ENCODE assay signal across 8 cellular contexts in genomic region chrX:1453951-1454785, GRCh38. TPM values are rescaled to one million over a fixed set of nuclear protein-coding genes. Genes with fewer than 3 reads are reported as not detected.
DNase-seq lines count a peak whose midpoint lies in the region; ATAC-seq, FAIRE-seq and TF ChIP-seq lines count a peak whose summit lies in the region.

No MANE protein-coding gene starts in this region.

- in situ Hi-C loops in GM13977 (cut with MboI; ENCODE audit: low pct_unique_long_range_greater_than_20kb, low sequenced_read_pairs, unreplicated experiment): no loop called here
- in situ Hi-C loops in K562 (cut with MboI): loop anchor here (25.0 kb wide), 1 partner anchor 1158 kb away; no protein-coding TSS in a partner anchor

- no peaks in the 10 kb centered on the region for H3K9me1 ChIP-seq in K562 (ENCODE audit: control insufficient read depth, insufficient read depth, low read length)

- H3K4me3 ChIP-seq in SK-N-MC (peak overlapping the region; percentile 82), K562 (no peak overlapping the region)

- TF ChIP-seq POLR2A in K562 (conservative IDR thresholded peaks at IDR 0.05): no peak

- ATAC-seq in HG02884 (IDR thresholded peaks at IDR 0.05; ENCODE audit: unreplicated experiment) (peak; percentile 41), K562 (peak; percentile 74)

- H3K79me2 ChIP-seq in K562 (ENCODE audit: control insufficient read depth, insufficient read depth, low read length): peaks cover 13% of the 10 kb centered on the region

- H3K36me3 ChIP-seq in SK-N-MC (ENCODE audit: insufficient read depth, low read length) (no peaks in the 10 kb centered on the region), K562 (ENCODE audit: control insufficient read depth, insufficient read depth, low read length) (no peaks in the 10 kb centered on the region)

- POLR2A ChIA-PET in K562 (lab: Yijun Ruan, JAX): no interaction called here

- H3K27ac ChIP-seq in SK-N-MC: no peak overlapping the region
- no peak overlapping the region for H3K27ac ChIP-seq in K562 (ENCODE audit: extremely low read depth, low read depth, low read length)

- CTCF ChIA-PET in K562 (lab: Yijun Ruan, JAX; ENCODE audit: low intra/inter-chr PET ratio): no interaction called here

- no TSS peak for BruUV-seq in K562 (replicated peaks; lab: Mats Ljungman, UMichigan)

- H3K27me3 ChIP-seq in K562 (ENCODE audit: control insufficient read depth in 2 of 2, insufficient read depth in 2 of 2, low read length in 2 of 2): peaks cover 0 to 17% of the 10 kb centered on the region in 2 experiments; a peak in 2 of 5 replicates

- no peak for TF ChIP-seq EP300 in K562 (IDR thresholded peaks at IDR 0.05; ENCODE audit: low read length)

- TF ChIP-seq RAD21 in K562 (CRISPR knock-in tag; conservative IDR thresholded peaks at IDR 0.05 in 1 of 2, IDR thresholded peaks at IDR 0.05 in 1 of 2): peak; percentile 84 to 86

- WGBS in K562 (ENCODE audit: insufficient coverage, low coverage, missing lambda C conversion rate): 34% methylated on average over 4 of the region's 45 CpGs

- H3K4me2 ChIP-seq in K562 (ENCODE audit: insufficient read depth, low read length): no peak overlapping the region

- H3K9me3 ChIP-seq in SK-N-MC (ENCODE audit: low read depth, low read length) (no peaks in the 10 kb centered on the region), K562 (replicated peaks; ENCODE audit: control insufficient read depth, insufficient read depth, low read depth, low read length) (no peaks in the 10 kb centered on the region; the same call in 1 of the 2 replicates)

- no peaks in the 10 kb centered on the region for H4K20me1 ChIP-seq in K562 (replicated peaks; ENCODE audit: control insufficient read depth, insufficient read depth, low read length)

- TF ChIP-seq CTCF in GM13977 (IDR thresholded peaks at IDR 0.05; ENCODE audit: extremely low read depth, insufficient read depth, missing control alignments) (peak; percentile 99), K562 (IDR thresholded peaks at IDR 0.05 in 2 of 3, conservative IDR thresholded peaks at IDR 0.05 in 1 of 3; ENCODE audit: insufficient read depth in 2 of 3, low read depth in 1 of 3, low read length in 3 of 3) (peak; percentile 74 to 85 (median 78))

- H3K9ac ChIP-seq in SK-N-MC (ENCODE audit: insufficient read length): no peak overlapping the region
- H3K9ac ChIP-seq in K562 (ENCODE audit: insufficient read depth in 1 of 2, low read depth in 2 of 2, low read length in 2 of 2): no peak overlapping the region

- DNase-seq in GM13977 (ENCODE audit: low spot score) (peak; percentile 82), SK-N-MC (ENCODE audit: low read depth, low spot score) (peak; percentile 39), K562 (ENCODE audit: extremely low read depth in 1 of 4, low spot score in 3 of 4) (peak; percentile 64 to 84 (median 67)), iris pigment epithelial cell (ENCODE audit: low read depth) (peak; percentile 71), NCI-H1105 (lab: John Stamatoyannopoulos, UW) (no peak), NCI-H187 treated with DMSO at 0.1 percent for 48 hours (lab: John Stamatoyannopoulos, UW) (no peak)
- DNase-seq in stimulated activated CD4-positive, alpha-beta T cell treated with anti-CD3 and anti-CD28 coated beads, Interleukin-1b, Interleukin-23, amount 100 ng/mL, for 1 hour (ENCODE audit: low read depth in 2 of 2): peak; percentile 85 to 96

- no peak for FAIRE-seq in K562 (lab: Jason Lieb, UNC)

- H2AFZ ChIP-seq in K562 (ENCODE audit: low read depth, low read length): no peak overlapping the region

- H3K4me1 ChIP-seq in K562 (replicated peaks in 1 of 2; ENCODE audit: control insufficient read depth in 2 of 2, insufficient read depth in 2 of 2, low read length in 2 of 2): peaks cover 0 to 13% of the 10 kb centered on the region in 2 experiments; a peak in 2 of 5 replicates

- intact Hi-C loops in K562 (cut with micrococcal nuclease): loop anchor here (1.0 to 5.0 kb wide), 2 partner anchors 83 to 127 kb away; partner anchors contain the start of gene P2RY8

TF ChIP-seq in K562, 482 proteins besides CTCF, POLR2A, EP300 and RAD21 (continues in another document):
- TF ChIP-seq NFE2L1 (tag; IDR thresholded peaks at IDR 0.05; ENCODE audit: borderline replicate concordance, low read depth) (no peak), RB1 (IDR thresholded peaks at IDR 0.05; ENCODE audit: low read depth) (peak; percentile 35; the same call in 1 of the 2 replicates), DEAF1 (CRISPR knock-in tag; IDR thresholded peaks at IDR 0.05) (peak; percentile 75), PCBP1 (IDR thresholded peaks at IDR 0.05; ENCODE audit: low read depth, low read length, poor library complexity, severe bottlenecking) (peak; percentile 26), EP400 (IDR thresholded peaks at IDR 0.05) (no peak), ZBTB1 (CRISPR knock-in tag; IDR thresholded peaks at IDR 0.05; ENCODE audit: borderline replicate concordance, low read depth) (no peak), BMI1 (IDR thresholded peaks at IDR 0.05; ENCODE audit: low read length) (no peak), TAF1 (IDR thresholded peaks at IDR 0.05; ENCODE audit: control insufficient read depth, extremely low read depth, insufficient read depth, low read length, severe bottlenecking) (no peak), SAFB (IDR thresholded peaks at IDR 0.05; ENCODE audit: borderline replicate concordance, low read depth, low read length) (peak; percentile 12; the same call in 1 of the 2 replicates), ZBTB8A (IDR thresholded peaks at IDR 0.05; ENCODE audit: partially characterized antibody) (no peak), ZBTB7A (IDR thresholded peaks at IDR 0.05; ENCODE audit: borderline replicate concordance, control insufficient read depth, low read depth, low read length) (peak; percentile 98), TFAP4 (CRISPR knock-in tag; IDR thresholded peaks at IDR 0.05; ENCODE audit: borderline replicate concordance) (peak; percentile 33; the same call in 1 of the 2 replicates), MAZ (CRISPR knock-in tag; conservative IDR thresholded peaks at IDR 0.05 in 1 of 2, IDR thresholded peaks at IDR 0.05 in 1 of 2) (peak in 1 of 2 experiments; percentile 61; a peak in 2 of 4 replicates), STAG1 (CRISPR knock-in tag; IDR thresholded peaks at IDR 0.05; ENCODE audit: borderline replicate concordance) (peak; percentile 59; the same call in 1 of the 2 replicates), POLR2B (IDR thresholded peaks at IDR 0.05; ENCODE audit: low read depth, partially characterized antibody) (no peak), NFIC (IDR thresholded peaks at IDR 0.05) (no peak), PRPF4 (IDR thresholded peaks at IDR 0.05; ENCODE audit: insufficient read depth, low read depth, low read length, poor library complexity, severe bottlenecking) (no peak), MEF2D (tag; conservative IDR thresholded peaks at IDR 0.05; ENCODE audit: low read depth) (no peak)
- TF ChIP-seq, protein P1, sequence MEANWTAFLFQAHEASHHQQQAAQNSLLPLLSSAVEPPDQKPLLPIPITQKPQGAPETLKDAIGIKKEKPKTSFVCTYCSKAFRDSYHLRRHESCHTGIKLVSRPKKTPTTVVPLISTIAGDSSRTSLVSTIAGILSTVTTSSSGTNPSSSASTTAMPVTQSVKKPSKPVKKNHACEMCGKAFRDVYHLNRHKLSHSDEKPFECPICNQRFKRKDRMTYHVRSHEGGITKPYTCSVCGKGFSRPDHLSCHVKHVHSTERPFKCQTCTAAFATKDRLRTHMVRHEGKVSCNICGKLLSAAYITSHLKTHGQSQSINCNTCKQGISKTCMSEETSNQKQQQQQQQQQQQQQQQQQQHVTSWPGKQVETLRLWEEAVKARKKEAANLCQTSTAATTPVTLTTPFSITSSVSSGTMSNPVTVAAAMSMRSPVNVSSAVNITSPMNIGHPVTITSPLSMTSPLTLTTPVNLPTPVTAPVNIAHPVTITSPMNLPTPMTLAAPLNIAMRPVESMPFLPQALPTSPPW (CRISPR knock-in tag; IDR thresholded peaks at IDR 0.05): peak; percentile 59

RNA-seq across cellular contexts. Expression of gene ASMTL, which starts 1.5 kb away (rescaled TPM):
- total RNA-seq in K562 (2011; cell fraction: chromatin; rRNA removed; ENCODE audit: low replicate concordance): 21.1 and 30.0 TPM in 2 replicates
- 19.0 and 21.1 TPM in 2 replicates for total RNA-seq in K562 (2011; cell fraction: nucleolus; rRNA removed)
- 16.6 and 25.3 TPM in 2 replicates for total RNA-seq in K562 (2011; cell fraction: nucleoplasm; rRNA removed)
- 11.8 and 12.2 TPM in 2 replicates for total RNA-seq in K562 (2014; rRNA removed)
- 3.9 and 4.4 TPM in 2 replicates for total RNA-seq in K562 (2014; rRNA removed; fragmentation: Illumina TruSeq; extraction: Trizol)
- 7.1 and 8.2 TPM in 2 replicates for total RNA-seq in K562 (2015; rRNA removed; fragmentation: Illumina TruSeq; extraction: Trizol)
- 18.0 and 20.6 TPM in 2 replicates for total RNA-seq in K562 (2021)
- polyA plus RNA-seq in K562 (2011; rRNA removed): 7.8 and 13.9 TPM in 2 replicates
- 11.3 and 16.3 TPM in 2 replicates for polyA plus RNA-seq in K562 (2011; cell fraction: cytosol; rRNA removed)
- 15.2 and 17.1 TPM in 2 replicates for polyA plus RNA-seq in K562 (2011; cell fraction: nucleus; rRNA removed)
- 12.1 and 26.9 TPM in 2 replicates for polyA plus RNA-seq in K562 (2012)
- 7.6 and 11.9 TPM in 2 replicates for polyA plus RNA-seq in K562 (2014; fragmentation: Illumina TruSeq; extraction: Trizol)
- polyA plus RNA-seq in K562 (2014; fragmentation: Nextera tagmentation; extraction: Ambion mirVana): 1 to 10 TPM in 1 of 2 experiments, under 1 TPM in 1; 0.56 to 1.2 TPM
- 17.1 and 20.3 TPM in 2 replicates for polyA plus RNA-seq in K562 (2014; rRNA removed)
- polyA minus RNA-seq in K562 (2011; rRNA and poly(A)+ RNA removed): 5.0 and 5.6 TPM in 2 replicates
- 6.2 and 11.7 TPM in 2 replicates for polyA minus RNA-seq in K562 (2011; cell fraction: cytosol; rRNA and poly(A)+ RNA removed)
- polyA minus RNA-seq in K562 (2011; cell fraction: nucleus; rRNA and poly(A)+ RNA removed): 5.3 and 7.9 TPM in 2 replicates

Comparison
In these comparisons a context has a peak if more than half of its experiments do, and no peak if none do; other contexts are left out.
1. DNase-seq: peak in GM13977 (single experiment), SK-N-MC (single experiment), K562 (4 of 4), iris pigment epithelial cell (single experiment) and stimulated activated CD4-positive, alpha-beta T cell treated with anti-CD3 and anti-CD28 coated beads, Interleukin-1b, Interleukin-23, amount 100 ng/mL, for 1 hour (2 of 2); none in NCI-H1105 (single experiment) and NCI-H187 treated with DMSO at 0.1 percent for 48 hours (single experiment).